ENCODE assay signal across 8 cellular contexts in genomic region chr12:89524201-89525001, GRCh38. TPM values are rescaled to one million over a fixed set of nuclear protein-coding genes. Genes with fewer than 3 reads are reported as not detected.
A peak's percentile ranks its signal among the peaks of the same experiment; 100 is the strongest.
DNase-seq lines count a peak whose midpoint lies in the region; ATAC-seq and TF ChIP-seq lines count a peak whose summit lies in the region.

GALNT4 (minus strand) TSS chr12:89524796; CDS start chr12:89524549, 247 bp downstream.

- H3K4me1 ChIP-seq in DOHH2 (ENCODE audit: control insufficient read depth, low read length) (peaks cover 42% of the 10 kb centered on the region), neuronal stem cell (ENCODE audit: control insufficient read depth in 2 of 2, insufficient read depth in 1 of 2, low read depth in 1 of 2, low read length in 2 of 2) (peaks cover 0 to 5% of the 10 kb centered on the region in 2 donors)

- peak; percentile 78 for ATAC-seq in GM21515 (IDR thresholded peaks at IDR 0.05; ENCODE audit: unreplicated experiment)

- peak within 1 kb of the TSS; percentile 64 for H3K27ac ChIP-seq in DOHH2 (ENCODE audit: low read depth, low read length)
- peak within 1 kb of the TSS; percentile 95 for H3K27ac ChIP-seq in neuronal stem cell (replicated peaks; ENCODE audit: low read length)
- peak within 1 kb of the TSS; percentile 93 for H3K27ac ChIP-seq in substantia nigra (ENCODE audit: low read depth, low read length, poor library complexity, severe bottlenecking)

- WGBS in neuronal stem cell (ENCODE audit: extremely low coverage in 2 of 2, insufficient read length in 2 of 2, insufficient replicate concordance in 1 of 2), 2 donors: no CpG with 5 or more reads among the region's 41 CpGs

- H3K23ac ChIP-seq in neuronal stem cell (ENCODE audit: low read depth, low read length, poor library complexity): peak within 1 kb of the TSS; percentile 87

- peak within 1 kb of the TSS; percentile 28 for H3K4ac ChIP-seq in neuronal stem cell (ENCODE audit: low read length)

- H3K79me1 ChIP-seq in neuronal stem cell (ENCODE audit: low read depth, low read length): peaks cover 3% of the 10 kb centered on the region

- peaks cover 15% of the 10 kb centered on the region for H3F3A ChIP-seq in DOHH2 (ENCODE audit: control insufficient read depth, insufficient read depth)

- peaks cover 54% of the 10 kb centered on the region for H3K79me2 ChIP-seq in DOHH2 (ENCODE audit: control insufficient read depth, low read length)

- peak within 1 kb of the TSS; percentile 94 for H3K18ac ChIP-seq in neuronal stem cell (ENCODE audit: low read length)

- H2BK120ac ChIP-seq in neuronal stem cell (ENCODE audit: low read depth, low read length): peak within 1 kb of the TSS; percentile 74

- peaks cover 28% of the 10 kb centered on the region for H3K36me3 ChIP-seq in DOHH2 (ENCODE audit: control insufficient read depth, low read length)
- peaks cover 0 to 29% of the 10 kb centered on the region in 2 donors for H3K36me3 ChIP-seq in neuronal stem cell (replicated peaks in 1 of 2; ENCODE audit: control insufficient read depth in 2 of 2, insufficient read depth in 2 of 2, low read length in 2 of 2)

- no peak within 1 kb of the TSS for H4K8ac ChIP-seq in neuronal stem cell (ENCODE audit: low read depth, low read length)

- no peaks in the 10 kb centered on the region for H3K27me3 ChIP-seq in DOHH2 (ENCODE audit: control insufficient read depth, low read length)
- H3K27me3 ChIP-seq in neuronal stem cell (ENCODE audit: control insufficient read depth in 3 of 3, insufficient read depth in 3 of 3, low read depth in 1 of 3, low read length in 3 of 3): no peaks in the 10 kb centered on the region

- no peak within 1 kb of the TSS for H4K91ac ChIP-seq in neuronal stem cell (ENCODE audit: low read depth, low read length, poor library complexity)

- H3K9me3 ChIP-seq in DOHH2 (ENCODE audit: control insufficient read depth, insufficient read depth, low read length): no peaks in the 10 kb centered on the region
- H3K9me3 ChIP-seq in neuronal stem cell (replicated peaks in 1 of 2; ENCODE audit: control insufficient read depth in 2 of 2, insufficient read depth in 1 of 2, low read depth in 1 of 2, low read length in 2 of 2): no peaks in the 10 kb centered on the region

- H3K4me2 ChIP-seq in DOHH2 (ENCODE audit: low read length): peak within 1 kb of the TSS; percentile 87
- H3K4me2 ChIP-seq in neuronal stem cell (ENCODE audit: insufficient read depth, low read length, poor library complexity, severe bottlenecking): peak within 1 kb of the TSS; percentile 94

- no peak within 1 kb of the TSS for H2AK5ac ChIP-seq in neuronal stem cell (ENCODE audit: low read depth, low read length)

- H2AFZ ChIP-seq in neuronal stem cell (ENCODE audit: low read length): peak within 1 kb of the TSS; percentile 99

- H2BK5ac ChIP-seq in neuronal stem cell (ENCODE audit: low read length): peak within 1 kb of the TSS; percentile 72

- H4K20me1 ChIP-seq in DOHH2 (ENCODE audit: control insufficient read depth, insufficient read depth, low read depth, low read length): no peaks in the 10 kb centered on the region

- H2BK12ac ChIP-seq in neuronal stem cell (ENCODE audit: low read length): no peak within 1 kb of the TSS

- H2BK15ac ChIP-seq in neuronal stem cell (ENCODE audit: low read length): peak within 1 kb of the TSS; percentile 32

- TF ChIP-seq CTCF in DOHH2 (IDR thresholded peaks at IDR 0.05; ENCODE audit: low read depth, low read length, poor library complexity, severe bottlenecking): peak; percentile 60

- no peak within 1 kb of the TSS for H3K14ac ChIP-seq in neuronal stem cell (ENCODE audit: low read length)

- peak within 1 kb of the TSS; percentile 90 for H3K9ac ChIP-seq in neuronal stem cell (ENCODE audit: low read depth, low read length, poor library complexity)

- DNase-seq in HuH-7.5 (ENCODE audit: low spot score) (peak; percentile 92), SIG-M5 (lab: John Stamatoyannopoulos, UW) (peak; percentile 60), foreskin melanocyte (peak; percentile 80), neuronal stem cell (ENCODE audit: low spot score) (peak; percentile 78), substantia nigra (lab: John Stamatoyannopoulos, UW) (peak; percentile 10 to 84 (median 70))
- DNase-seq in activated gamma-delta T cell treated with anti-CD3 and anti-CD28 coated beads, Interleukin-2, amount 50 U/mL, for 16 hours (ENCODE audit: low read depth): peak; percentile 53

- H3K9me2 ChIP-seq in DOHH2 (replicated peaks; ENCODE audit: control insufficient read depth, low read length): no peaks in the 10 kb centered on the region

- H3K4me3 ChIP-seq in DOHH2 (ENCODE audit: low read length) (peak within 1 kb of the TSS; percentile 97), neuronal stem cell (ENCODE audit: low read length in 2 of 2) (peak within 1 kb of the TSS; percentile 78 to 91)

RNA-seq across cellular contexts. Expression of gene GALNT4, which starts in this region (rescaled TPM):
- 0.43 TPM for polyA plus RNA-seq in neuronal stem cell (2013, experiment 1 of 2)
- 0.60 TPM for polyA plus RNA-seq in neuronal stem cell (2013, experiment 2 of 2)

Comparison
In these comparisons a context has a peak if more than half of its experiments do, and no peak if none do; other contexts are left out.
1. Peak in every context shown above with its lines: DNase-seq, ATAC-seq, H3K4me3 ChIP-seq and H3K27ac ChIP-seq.